Comparison of ENCODE assay signal across 1 cellular context in genomic region chr17:35778641-35779196, GRCh38.
TF ChIP-seq lines count a peak whose summit lies in the region.

No MANE protein-coding gene starts in this region.

TF ChIP-seq in IMR-90, 13 proteins besides CTCF, POLR2A, EP300 and RAD21:
- TF ChIP-seq BHLHE40 (IDR thresholded peaks at IDR 0.05; ENCODE audit: low read depth, low read length) (no peak), CEBPB (IDR thresholded peaks at IDR 0.05; ENCODE audit: low read depth, low read length) (no peak), FOS (IDR thresholded peaks at IDR 0.05; ENCODE audit: low read depth, low read length) (no peak), CHD1 (IDR thresholded peaks at IDR 0.05; ENCODE audit: low read depth, low read length) (no peak), MAZ (IDR thresholded peaks at IDR 0.05; ENCODE audit: borderline replicate concordance, low read depth, low read length) (no peak), MAFK (IDR thresholded peaks at IDR 0.05; ENCODE audit: low read depth, low read length) (no peak), SMC3 (IDR thresholded peaks at IDR 0.05; ENCODE audit: low read depth, low read length) (no peak), NFE2L2 (IDR thresholded peaks at IDR 0.05; ENCODE audit: low read depth, low read length) (no peak), MXI1 (IDR thresholded peaks at IDR 0.05; ENCODE audit: borderline replicate concordance, low read depth, low read length) (no peak), RCOR1 (IDR thresholded peaks at IDR 0.05; ENCODE audit: insufficient replicate concordance, low read length) (no peak), USF2 (IDR thresholded peaks at IDR 0.05; ENCODE audit: low read depth, low read length) (no peak), RFX5 (IDR thresholded peaks at IDR 0.05; ENCODE audit: low read depth, low read length) (no peak), ELK1 (IDR thresholded peaks at IDR 0.05; ENCODE audit: borderline replicate concordance, low read depth, low read length) (no peak)
TF ChIP-seq in IMR-90: peak in this region for 0.
